In the genomic region with DNA sequence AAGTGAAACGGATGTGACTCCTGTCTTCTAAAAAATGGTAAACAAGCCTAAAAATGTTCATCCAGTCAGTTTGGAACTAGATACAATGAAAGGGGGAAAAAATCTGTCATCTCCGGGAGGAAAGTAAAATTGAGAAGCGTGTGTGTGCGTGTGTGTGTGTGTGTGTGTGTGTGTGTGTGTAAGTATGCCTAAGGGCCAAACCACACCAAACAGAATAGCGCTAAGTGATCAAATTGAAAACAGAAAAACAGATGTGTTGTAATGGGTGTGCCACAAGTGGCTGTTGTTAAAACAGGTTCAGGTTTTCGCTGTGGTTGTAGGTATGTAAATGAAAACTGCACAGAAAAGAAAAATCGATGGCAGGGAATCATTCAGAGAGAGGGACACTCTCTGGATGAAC, we compare ENCODE assay signal across 17 cellular contexts.
A peak's percentile ranks its signal among the peaks of the same experiment; 100 is the strongest.
DNase-seq lines count a peak whose midpoint lies in the region; ATAC-seq and TF ChIP-seq lines count a peak whose summit lies in the region.
"Had no signal": no experiment of that assay in that cellular context is flagged by ENCODE, and none has a peak within 500 bp of the region (broad histone marks: within the 10 kb centered on the region; RNA-seq: fewer than 3 reads in every experiment).

No MANE protein-coding gene starts in this region.

- no peaks in the 10 kb centered on the region for H3K4me1 ChIP-seq in CD8-positive, alpha-beta T cell (ENCODE audit: insufficient read depth, low read length)
- H3K4me1 ChIP-seq: left lung, thyroid gland had no signal

- H3K27ac Mint-ChIP-seq in CD8-positive, alpha-beta T cell: no peak overlapping the region
- H3K27ac Mint-ChIP-seq: T-helper 2 cell treated with Interferon-gamma antibody and Interleukin-4, amounts not matched to agents 5 μg/mL and 100 μg/mL, for 36 hours had no signal

- peaks cover 13% of the 10 kb centered on the region for H3K27me3 Mint-ChIP-seq in CD8-positive, alpha-beta T cell (ENCODE audit: low read depth)

- CTCF ChIA-PET in CD8-positive, alpha-beta T cell (lab: Charles Lee): no interaction called here

- DNase-seq in activated CD4-positive, alpha-beta T cell treated with anti-CD3 and anti-CD28 coated beads for 48 hours: peak; percentile 47
- no peak for DNase-seq in activated CD4-positive, alpha-beta T cell treated with anti-CD3 and anti-CD28 coated beads for 1 hour
- DNase-seq in GM12865 (ENCODE audit: low read depth) (peak; percentile 63), SW480 (ENCODE audit: low spot score) (peak; percentile 54)
- DNase-seq in CD8-positive, alpha-beta T cell: no peak
- DNase-seq: COR-L47; effector memory CD4-positive, alpha-beta T cell; GF-D8; left lung; NCI-H1436 treated with DMSO at 0.1 percent for 48 hours; thyroid gland had no signal

- H3K4me3 ChIP-seq in GM12865 (ENCODE audit: low read depth, low read length): no peak overlapping the region
- H3K4me3 ChIP-seq in CD8-positive, alpha-beta T cell (ENCODE audit: low read depth, low read length): no peak overlapping the region
- H3K4me3 ChIP-seq: left lung, smooth muscle cell, thyroid gland had no signal

- H3K27ac ChIP-seq in layer of hippocampus (ENCODE audit: low read depth, low read length): peak overlapping the region; percentile 46
- H3K27ac ChIP-seq in CD8-positive, alpha-beta T cell (ENCODE audit: low read depth, low read length): no peak overlapping the region
- H3K27ac ChIP-seq: KMS-11, left lung, thyroid gland had no signal

- ATAC-seq in GM21786 (IDR thresholded peaks at IDR 0.05; ENCODE audit: unreplicated experiment): no peak
- no peak for ATAC-seq in GM18505 (IDR thresholded peaks at IDR 0.05; ENCODE audit: unreplicated experiment)
- no peak for ATAC-seq in CD8-positive, alpha-beta T cell
- ATAC-seq: left lung had no signal

- no peaks in the 10 kb centered on the region for H3K9me3 Mint-ChIP-seq in CD8-positive, alpha-beta T cell
- H3K9me3 Mint-ChIP-seq: T-helper 2 cell treated with Interferon-gamma antibody and Interleukin-4, amounts not matched to agents 5 μg/mL and 100 μg/mL, for 36 hours had no signal

- H3K4me1 Mint-ChIP-seq in CD8-positive, alpha-beta T cell (ENCODE audit: low read depth): peaks cover 3% of the 10 kb centered on the region

- no peak for TF ChIP-seq CTCF in GM12865 (IDR thresholded peaks at IDR 0.05; ENCODE audit: insufficient read depth, low read depth, low read length, missing control alignments)
- TF ChIP-seq CTCF in CD8-positive, alpha-beta T cell (IDR thresholded peaks at IDR 0.05): no peak

- no peak for TF ChIP-seq POLR2A in GM18505 (IDR thresholded peaks at IDR 0.05; ENCODE audit: borderline replicate concordance, extremely low read depth, insufficient read depth, insufficient read length)

- POLR2A ChIA-PET in CD8-positive, alpha-beta T cell (lab: Charles Lee): no interaction called here

- no peaks in the 10 kb centered on the region for H3K36me3 Mint-ChIP-seq in CD8-positive, alpha-beta T cell

- intact Hi-C loops in CD8-positive, alpha-beta T cell (cut with DNase I, micrococcal nuclease): no loop called here

- H3K9me3 ChIP-seq in CD8-positive, alpha-beta T cell (ENCODE audit: low read length): no peaks in the 10 kb centered on the region
- H3K9me3 ChIP-seq: left lung, thyroid gland had no signal

- no peaks in the 10 kb centered on the region for H3K27me3 ChIP-seq in layer of hippocampus (ENCODE audit: control insufficient read depth, insufficient read depth, low read length)
- no peaks in the 10 kb centered on the region for H3K27me3 ChIP-seq in CD8-positive, alpha-beta T cell (ENCODE audit: insufficient read depth, low read length)
- H3K27me3 ChIP-seq: thyroid gland had no signal

- H3K4me3 Mint-ChIP-seq in CD8-positive, alpha-beta T cell: no peak overlapping the region
- H3K4me3 Mint-ChIP-seq: T-helper 2 cell treated with Interferon-gamma antibody and Interleukin-4, amounts not matched to agents 5 μg/mL and 100 μg/mL, for 36 hours had no signal

- no peaks in the 10 kb centered on the region for H3K36me3 ChIP-seq in CD8-positive, alpha-beta T cell (ENCODE audit: insufficient read depth, low read length)
- H3K36me3 ChIP-seq: left lung, thyroid gland had no signal

Comparison
In these comparisons a context has a peak if more than half of its experiments do, and no peak if none do; other contexts are left out.
1. DNase-seq: peak in activated CD4-positive, alpha-beta T cell treated with anti-CD3 and anti-CD28 coated beads for 48 hours (single experiment), GM12865 (single experiment) and SW480 (single experiment); none in activated CD4-positive, alpha-beta T cell treated with anti-CD3 and anti-CD28 coated beads for 1 hour (single experiment) and CD8-positive, alpha-beta T cell (0 of 7).